18 cellular contexts compared by ENCODE assay signal in the genomic region with DNA sequence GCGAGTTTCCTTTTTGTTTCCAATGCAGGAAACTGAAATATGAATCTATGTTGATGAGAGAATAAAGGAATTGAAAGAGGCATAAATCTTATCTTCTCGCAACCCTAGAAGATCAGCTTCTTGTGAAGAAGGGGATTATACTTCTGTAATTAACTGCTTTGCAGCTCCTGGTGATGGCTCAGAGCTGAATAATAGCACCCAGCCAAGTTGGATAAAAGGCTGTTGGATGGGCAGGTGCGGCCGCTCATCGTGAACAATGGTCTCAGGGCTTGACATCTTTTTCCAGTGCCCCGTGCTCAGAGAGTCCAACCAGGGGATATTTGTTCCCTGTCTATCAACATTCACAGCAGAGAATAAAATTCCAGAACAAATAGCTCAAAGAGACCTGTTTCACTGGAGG.
DNase-seq lines count a peak whose midpoint lies in the region; ATAC-seq and TF ChIP-seq lines count a peak whose summit lies in the region.
"Had no signal": no experiment of that assay in that cellular context is flagged by ENCODE, and none has a peak within 500 bp of the region (broad histone marks: within the 10 kb centered on the region; RNA-seq: fewer than 3 reads in every experiment).

No MANE protein-coding gene starts in this region.

- H3K27me3 ChIP-seq in neural progenitor cell = peaks cover 15% of the 10 kb centered on the region

- no peaks in the 10 kb centered on the region for H3K79me2 ChIP-seq in neural progenitor cell (ENCODE audit: low read depth)

- peak overlapping the region; percentile 11 for H3K4me3 ChIP-seq in neural progenitor cell
- H3K4me3 ChIP-seq: GM23338, SJCRH30 had no signal

- TF ChIP-seq CTCF in brain (conservative IDR thresholded peaks at IDR 0.05) (no peak), neural progenitor cell (IDR thresholded peaks at IDR 0.05) (no peak)

- H3K4me3 Mint-ChIP-seq in brain = no peak overlapping the region
- H3K4me3 Mint-ChIP-seq in neural progenitor cell = peak overlapping the region; percentile 71
- H3K4me3 Mint-ChIP-seq: GM23338; T-helper 1 cell treated with Interleukin-12 subunit alpha and Interleukin-12 subunit beta and Interleukin-4 antibody, amounts not matched to agents 30 μg/mL and 1 μg/mL, for 36 hours had no signal

- no peak for ATAC-seq in HG02970 (IDR thresholded peaks at IDR 0.05; ENCODE audit: low FRiP score, unreplicated experiment)
- ATAC-seq: GM23338, HCT116 had no signal

- intact Hi-C loops in cardiac septum (cut with DNase I) = no loop called here

- H3K27ac Mint-ChIP-seq in brain = peak overlapping the region in 4 of 5 experiments; percentile 24 to 94 (median 83)
- peak overlapping the region; percentile 88 for H3K27ac Mint-ChIP-seq in neural progenitor cell
- H3K27ac Mint-ChIP-seq: GM23338; IgD-negative memory B cell; T-helper 1 cell treated with Interleukin-12 subunit alpha and Interleukin-12 subunit beta and Interleukin-4 antibody, amounts not matched to agents 30 μg/mL and 1 μg/mL, for 36 hours had no signal

- peaks cover 18% of the 10 kb centered on the region for H3F3A ChIP-seq in neural progenitor cell (ENCODE audit: low read depth)

- H3K9me3 Mint-ChIP-seq in brain = peaks cover 0 to 6% (median 0%) of the 10 kb centered on the region in 5 experiments
- H3K9me3 Mint-ChIP-seq in neural progenitor cell = no peaks in the 10 kb centered on the region
- H3K9me3 Mint-ChIP-seq: GM23338; T-helper 1 cell treated with Interleukin-12 subunit alpha and Interleukin-12 subunit beta and Interleukin-4 antibody, amounts not matched to agents 30 μg/mL and 1 μg/mL, for 36 hours had no signal

- H3K36me3 Mint-ChIP-seq in brain (no peaks in the 10 kb centered on the region), neural progenitor cell (no peaks in the 10 kb centered on the region)

- H3K4me1 ChIP-seq in neural progenitor cell = peaks cover 37% of the 10 kb centered on the region
- H3K4me1 ChIP-seq: SJCRH30 had no signal

- peak overlapping the region; percentile 63 for H3K4me2 ChIP-seq in neural progenitor cell
- H3K4me2 ChIP-seq: GM23338 had no signal

- H3K4me1 Mint-ChIP-seq in brain (peaks cover 65% of the 10 kb centered on the region), neural progenitor cell (peaks cover 55% of the 10 kb centered on the region)

- in situ Hi-C loops in ACHN (cut with HindIII; ENCODE audit: low pct_ligation_motif_present, low pct_unique_long_range_greater_than_20kb, low sequenced_read_pairs) = no loop called here

- DNase-seq in NCI-H82 (lab: John Stamatoyannopoulos, UW) (peak; percentile 42), NCI-H82 treated with DMSO at 0.1 percent for 48 hours (lab: John Stamatoyannopoulos, UW; ENCODE audit: unreplicated experiment) (no peak), MV-4-11 (lab: John Stamatoyannopoulos, UW) (peak; percentile 11), neural progenitor cell (ENCODE audit: low spot score) (peak; percentile 76), ACHN (no peak), cardiac septum (ENCODE audit: low spot score) (no peak)
- DNase-seq: GF-D8, Karpas-422, NCI-H1048, NCI-H1436, NCI-H524 treated with DMSO at 0.1 percent for 48 hours, SJCRH30 had no signal

- H3K27ac ChIP-seq in neural progenitor cell = no peak overlapping the region
- H3K27ac ChIP-seq: SJCRH30 had no signal

- H3K9me3 ChIP-seq in neural progenitor cell (ENCODE audit: low read depth) = no peaks in the 10 kb centered on the region
- H3K9me3 ChIP-seq: SJCRH30 had no signal

- no peaks in the 10 kb centered on the region for H3K36me3 ChIP-seq in neural progenitor cell
- H3K36me3 ChIP-seq: SJCRH30 had no signal

- H4K20me1 ChIP-seq in neural progenitor cell (ENCODE audit: low read depth) = peaks cover 4% of the 10 kb centered on the region

- no peak overlapping the region for H2AFZ ChIP-seq in neural progenitor cell (replicated peaks)
- H2AFZ ChIP-seq: GM23338 had no signal

- no peak overlapping the region for H3K9ac ChIP-seq in neural progenitor cell

- H3K27me3 Mint-ChIP-seq in brain (no peaks in the 10 kb centered on the region), neural progenitor cell (ENCODE audit: insufficient read depth, low read depth) (peaks cover 14% of the 10 kb centered on the region)

Comparison
In these comparisons a context has a peak if more than half of its experiments do, and no peak if none do; other contexts are left out.
1. DNase-seq: peak in NCI-H82 (single experiment), MV-4-11 (single experiment) and neural progenitor cell (single experiment); none in NCI-H82 treated with DMSO at 0.1 percent for 48 hours (single experiment), ACHN (single experiment) and cardiac septum (single experiment).